In genomic region chr22:44538071-44538470, GRCh38 we compare ENCODE assay signal across 12 cellular contexts. TPM values are rescaled to one million over a fixed set of nuclear protein-coding genes. Genes with fewer than 3 reads are reported as not detected.
DNase-seq lines count a peak whose midpoint lies in the region; ATAC-seq and TF ChIP-seq lines count a peak whose summit lies in the region.
"Had no signal": no experiment of that assay in that cellular context is flagged by ENCODE, and none has a peak within 500 bp of the region (broad histone marks: within the 10 kb centered on the region; RNA-seq: fewer than 3 reads in every experiment).

No MANE protein-coding gene starts in this region.

- POLR2A ChIA-PET in activated CD8-positive, alpha-beta T cell treated with anti-CD3 and anti-CD28 coated beads for 36 hours (lab: Charles Lee) = no interaction called here

- intact Hi-C loops in upper lobe of right lung (cut with DNase I) = no loop called here
- intact Hi-C loops in activated CD8-positive, alpha-beta T cell treated with anti-CD3 and anti-CD28 coated beads for 36 hours (cut with micrococcal nuclease) = no loop called here

- no peaks in the 10 kb centered on the region for H3K9me3 ChIP-seq in upper lobe of right lung

- DNase-seq in NCI-H1694 treated with DMSO at 0.1 percent for 48 hours (lab: John Stamatoyannopoulos, UW) (peak; percentile 30), NCI-H1694 (lab: John Stamatoyannopoulos, UW) (no peak), NCI-H2196 treated with DMSO at 0.1 percent for 48 hours (lab: John Stamatoyannopoulos, UW; ENCODE audit: unreplicated experiment) (peak; percentile 30), cardiac fibroblast (ENCODE audit: low read depth in 2 of 2) (peak; percentile 43 to 53), upper lobe of right lung (peak; percentile 34)
- no peak for DNase-seq in activated CD8-positive, alpha-beta T cell treated with anti-CD3 and anti-CD28 coated beads for 36 hours
- DNase-seq: 8988T; activated B cell treated with CpG ODN at 0.5 μM for 24 hours; activated naive CD8-positive, alpha-beta T cell treated with anti-CD3 and anti-CD28 coated beads, Interleukin-2, amount 10 ng/mL, durations not matched to agents 7 days and 5 days; KG1 had no signal

- no peak overlapping the region for H3K4me3 Mint-ChIP-seq in activated CD8-positive, alpha-beta T cell treated with anti-CD3 and anti-CD28 coated beads for 36 hours
- H3K4me3 Mint-ChIP-seq: activated B cell treated with CpG ODN at 0.5 μM for 24 hours; activated naive CD8-positive, alpha-beta T cell treated with anti-CD3 and anti-CD28 coated beads, Interleukin-2, amount 10 ng/mL, durations not matched to agents 7 days and 5 days had no signal

- no peak overlapping the region for H3K27ac Mint-ChIP-seq in activated CD8-positive, alpha-beta T cell treated with anti-CD3 and anti-CD28 coated beads for 36 hours
- H3K27ac Mint-ChIP-seq: activated B cell treated with CpG ODN at 0.5 μM for 24 hours; activated naive CD8-positive, alpha-beta T cell treated with anti-CD3 and anti-CD28 coated beads, Interleukin-2, amount 10 ng/mL, durations not matched to agents 7 days and 5 days had no signal

- no peak overlapping the region for H3K27ac ChIP-seq in upper lobe of right lung

- no peaks in the 10 kb centered on the region for H3K36me3 Mint-ChIP-seq in activated CD8-positive, alpha-beta T cell treated with anti-CD3 and anti-CD28 coated beads for 36 hours (ENCODE audit: low read depth)
- H3K36me3 Mint-ChIP-seq: activated naive CD8-positive, alpha-beta T cell treated with anti-CD3 and anti-CD28 coated beads, Interleukin-2, amount 10 ng/mL, durations not matched to agents 7 days and 5 days had no signal

- no peak overlapping the region for H3K4me3 ChIP-seq in cardiac fibroblast (replicated peaks in 1 of 2; ENCODE audit: low read depth in 2 of 2, low read length in 2 of 2)
- H3K4me3 ChIP-seq in upper lobe of right lung = no peak overlapping the region

- H3K9me3 Mint-ChIP-seq in activated CD8-positive, alpha-beta T cell treated with anti-CD3 and anti-CD28 coated beads for 36 hours = no peaks in the 10 kb centered on the region
- H3K9me3 Mint-ChIP-seq: activated B cell treated with CpG ODN at 0.5 μM for 24 hours; activated naive CD8-positive, alpha-beta T cell treated with anti-CD3 and anti-CD28 coated beads, Interleukin-2, amount 10 ng/mL, durations not matched to agents 7 days and 5 days had no signal

- no peaks in the 10 kb centered on the region for H3K4me1 Mint-ChIP-seq in activated CD8-positive, alpha-beta T cell treated with anti-CD3 and anti-CD28 coated beads for 36 hours (ENCODE audit: low read depth)

- H3K27me3 Mint-ChIP-seq in activated CD8-positive, alpha-beta T cell treated with anti-CD3 and anti-CD28 coated beads for 36 hours = peaks cover 14% of the 10 kb centered on the region

- H3K4me1 ChIP-seq in upper lobe of right lung = no peaks in the 10 kb centered on the region

- TF ChIP-seq CTCF in cardiac fibroblast (IDR thresholded peaks at IDR 0.05; ENCODE audit: low read depth, low read length) (no peak), upper lobe of right lung (IDR thresholded peaks at IDR 0.05) (no peak)
- no peak for TF ChIP-seq CTCF in activated CD8-positive, alpha-beta T cell treated with anti-CD3 and anti-CD28 coated beads for 36 hours (IDR thresholded peaks at IDR 0.05)

- peaks cover 17% of the 10 kb centered on the region for H3K27me3 ChIP-seq in upper lobe of right lung

- CTCF ChIA-PET in activated CD8-positive, alpha-beta T cell treated with anti-CD3 and anti-CD28 coated beads for 36 hours (lab: Charles Lee) = no interaction called here

- no peaks in the 10 kb centered on the region for H3K36me3 ChIP-seq in upper lobe of right lung

- ATAC-seq in upper lobe of right lung (no peak), GM21529 (IDR thresholded peaks at IDR 0.05; ENCODE audit: unreplicated experiment) (no peak), HG03469 (IDR thresholded peaks at IDR 0.05; ENCODE audit: unreplicated experiment) (no peak)
- no peak for ATAC-seq in activated CD8-positive, alpha-beta T cell treated with anti-CD3 and anti-CD28 coated beads for 36 hours

RNA-seq across cellular contexts. Expression of gene RTL6, which starts 40.0 kb away (rescaled TPM):
- 18.4 TPM for total RNA-seq in upper lobe of right lung
- total RNA-seq in activated CD8-positive, alpha-beta T cell treated with anti-CD3 and anti-CD28 coated beads for 36 hours = 1 to 10 TPM; 5.7 to 6.1 TPM

Comparison
In these comparisons a context has a peak if more than half of its experiments do, and no peak if none do; other contexts are left out.
1. DNase-seq: peak in NCI-H1694 treated with DMSO at 0.1 percent for 48 hours (single experiment), NCI-H2196 treated with DMSO at 0.1 percent for 48 hours (single experiment), cardiac fibroblast (2 of 2) and upper lobe of right lung (single experiment); none in NCI-H1694 (single experiment) and activated CD8-positive, alpha-beta T cell treated with anti-CD3 and anti-CD28 coated beads for 36 hours (single experiment).